Comparison of ENCODE assay signal across 26 cellular contexts in the genomic region with DNA sequence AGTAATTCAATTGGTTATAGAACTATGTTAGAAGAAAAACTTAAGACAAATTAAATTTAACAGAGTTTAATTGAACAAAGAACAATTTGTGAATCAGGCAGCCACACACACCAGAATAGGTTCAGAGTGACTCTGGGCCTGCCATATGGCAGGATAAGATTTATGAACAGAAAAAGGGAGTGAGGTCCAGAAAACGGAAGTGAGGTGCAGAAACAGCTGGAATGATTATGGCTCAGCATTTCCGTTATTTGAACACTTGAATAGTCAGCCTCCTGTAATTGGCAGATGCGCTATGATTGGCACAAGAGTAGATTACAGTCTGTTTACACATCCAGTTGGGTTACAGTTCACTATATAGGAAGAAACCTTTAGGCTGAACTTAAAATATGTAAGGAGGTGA.
DNase-seq lines count a peak whose midpoint lies in the region; ATAC-seq, FAIRE-seq and TF ChIP-seq lines count a peak whose summit lies in the region.
"Had no signal": no experiment of that assay in that cellular context is flagged by ENCODE, and none has a peak within 500 bp of the region (broad histone marks: within the 10 kb centered on the region; RNA-seq: fewer than 3 reads in every experiment).

No MANE protein-coding gene starts in this region.

- FAIRE-seq in GM12891 (lab: Jason Lieb, UNC), result no peak
- FAIRE-seq: bronchial epithelial cell had no signal

- intact Hi-C loops in OCI-LY7 (cut with micrococcal nuclease; ENCODE audit: unreplicated experiment), result no loop called here

- H2AFZ ChIP-seq in OCI-LY7 (ENCODE audit: low read length), result no peak overlapping the region
- H2AFZ ChIP-seq: GM23248 had no signal

- no peaks in the 10 kb centered on the region for H3K36me3 ChIP-seq in OCI-LY7 (ENCODE audit: insufficient read depth, low read length)
- H3K36me3 ChIP-seq: BLaER1, ovary, tibial artery, vagina had no signal

- no peak overlapping the region for H3K27ac ChIP-seq in OCI-LY7 (ENCODE audit: low read depth, low read length, poor library complexity, severe bottlenecking)
- H3K27ac ChIP-seq: BLaER1, GM23248, ovary, tibial artery, vagina had no signal

- ATAC-seq in HG02759 (IDR thresholded peaks at IDR 0.05; ENCODE audit: unreplicated experiment), result peak; percentile 52
- no peak for ATAC-seq in GM21619 (IDR thresholded peaks at IDR 0.05; ENCODE audit: unreplicated experiment)
- ATAC-seq: activated naive CD4-positive, alpha-beta T cell treated with anti-CD3 and anti-CD28 coated beads, Interleukin-2, amount 50 U/mL, for 72 hours; left colon; Panc1 had no signal

- CTCF ChIA-PET in OCI-LY7 (lab: Charles Lee; ENCODE audit: unreplicated experiment), result interaction anchor here (0.9 kb wide), 1 partner anchor 9 kb away, joined by 4 read pairs; no protein-coding TSS in a partner anchor

- H3K79me2 ChIP-seq in OCI-LY7 (ENCODE audit: insufficient read depth, low read depth, low read length), result no peaks in the 10 kb centered on the region

- no peak for DNase-seq in GM12891 (ENCODE audit: insufficient read length, low spot score)
- DNase-seq in OCI-LY7 (ENCODE audit: low spot score), result peak; percentile 18
- peak; percentile 91 to 93 for DNase-seq in dermis microvascular lymphatic vessel endothelial cell (ENCODE audit: low read depth in 2 of 2)
- no peak for DNase-seq in ecto neural progenitor cell (ENCODE audit: low spot score)
- DNase-seq in activated CD4-positive, alpha-beta T cell treated with anti-CD3 and anti-CD28 coated beads, Interleukin-2, amount 50 U/mL, for 48 hours, result no peak
- DNase-seq: activated CD4-positive, alpha-beta T cell treated with anti-CD3 and anti-CD28 coated beads for 48 hours; activated effector memory CD4-positive, alpha-beta T cell treated with Interleukin-2 at 50 U/mL for 16 hours; anterior cingulate cortex; DMS53; effector CD8-positive, alpha-beta T cell; GM23248; immature natural killer cell; left colon; NCI-H1105 treated with DMSO at 0.1 percent for 48 hours; NCI-H446 treated with DMSO at 0.1 percent for 48 hours; ovary; SHP77; stimulated activated CD4-positive, alpha-beta T cell treated with anti-CD3 and anti-CD28 coated beads, Interleukin-4, amount 100 ng/mL, for 4 hours; tibial artery had no signal

- H4K20me1 ChIP-seq in OCI-LY7 (ENCODE audit: insufficient read depth, low read length), result no peaks in the 10 kb centered on the region
- H4K20me1 ChIP-seq: BLaER1 had no signal

- H3K9me2 ChIP-seq in OCI-LY7 (ENCODE audit: insufficient read depth, low read length), result no peaks in the 10 kb centered on the region

- no peak overlapping the region for H3K4me3 ChIP-seq in OCI-LY7 (ENCODE audit: low read depth, low read length, poor library complexity, severe bottlenecking)
- H3K4me3 ChIP-seq: BLaER1, GM23248, ovary, tibial artery, vagina had no signal

- POLR2A ChIA-PET in OCI-LY7 (lab: Charles Lee), result interaction anchor here (0.6 kb wide), 1 partner anchor 40 kb away, joined by 3 read pairs; no protein-coding TSS in a partner anchor

- H3K4me1 ChIP-seq in OCI-LY7 (ENCODE audit: insufficient read depth, low read length, poor library complexity, severe bottlenecking), result peaks cover 38% of the 10 kb centered on the region
- H3K4me1 ChIP-seq: tibial artery, vagina had no signal

- no TSS peak for BruUV-seq in OCI-LY7 (replicated peaks; lab: Mats Ljungman, UMichigan)

- TF ChIP-seq CTCF in OCI-LY7 (conservative IDR thresholded peaks at IDR 0.05; ENCODE audit: low read length), result no peak

- no peaks in the 10 kb centered on the region for H3K9me3 ChIP-seq in OCI-LY7 (ENCODE audit: low read length)
- H3K9me3 ChIP-seq: BLaER1, ovary, tibial artery, vagina had no signal

- no peak for TF ChIP-seq POLR2A in GM12891 (IDR thresholded peaks at IDR 0.05; ENCODE audit: low read depth, low read length)

- 0 out of 2 replicates have a peak overlapping the region, but pooled peaks have one; percentile 4 for H3K4me2 ChIP-seq in OCI-LY7 (ENCODE audit: low read length)
- H3K4me2 ChIP-seq: BLaER1 had no signal

TF ChIP-seq in GM12891, 5 proteins besides CTCF, POLR2A, EP300 and RAD21:
- TF ChIP-seq POU2F2 (IDR thresholded peaks at IDR 0.05; ENCODE audit: low read depth, low read length) (no peak), SPI1 (IDR thresholded peaks at IDR 0.05; ENCODE audit: low read depth, low read length) (peak; percentile 72)

Comparison
In these comparisons a context has a peak if more than half of its experiments do, and no peak if none do; other contexts are left out.
1. DNase-seq: peak in OCI-LY7 (single experiment) and dermis microvascular lymphatic vessel endothelial cell (2 of 2); none in GM12891 (single experiment), ecto neural progenitor cell (single experiment) and activated CD4-positive, alpha-beta T cell treated with anti-CD3 and anti-CD28 coated beads, Interleukin-2, amount 50 U/mL, for 48 hours (0 of 2).